ENCODE assay signal across 12 cellular contexts in the genomic region with DNA sequence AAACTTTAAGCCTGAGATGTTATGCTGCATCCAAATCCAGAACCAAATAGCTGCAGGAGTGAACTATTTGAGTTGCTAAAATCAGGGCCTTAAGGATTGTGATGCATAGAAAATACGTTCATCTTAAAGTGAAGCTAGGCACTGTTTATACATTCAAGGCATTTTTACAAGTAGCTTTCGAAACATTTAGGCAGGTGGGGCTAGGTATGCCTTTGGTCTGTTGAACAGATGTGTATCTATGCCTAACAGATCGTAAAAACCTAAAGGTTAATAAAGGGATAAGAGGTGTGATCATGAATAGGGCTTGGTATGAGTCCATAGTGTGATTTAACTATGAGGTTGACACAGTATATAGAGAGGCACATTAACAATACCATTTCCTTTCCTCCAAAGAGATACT.
DNase-seq lines count a peak whose midpoint lies in the region; TF ChIP-seq lines count a peak whose summit lies in the region.
"Had no signal": no experiment of that assay in that cellular context is flagged by ENCODE, and none has a peak within 500 bp of the region (broad histone marks: within the 10 kb centered on the region; RNA-seq: fewer than 3 reads in every experiment).

No MANE protein-coding gene starts in this region.

- no peak overlapping the region for H3K4me3 Mint-ChIP-seq in osteocyte (ENCODE audit: unreplicated experiment)
- H3K4me3 Mint-ChIP-seq: CD4-positive, CD25-positive, alpha-beta regulatory T cell had no signal

- in situ Hi-C loops in KBM-7 (cut with MboI; ENCODE audit: low pct_unique_long_range_greater_than_20kb, low sequenced_read_pairs) = no loop called here

- no peaks in the 10 kb centered on the region for H3K27me3 Mint-ChIP-seq in osteocyte (ENCODE audit: unreplicated experiment)
- H3K27me3 Mint-ChIP-seq: CD4-positive, CD25-positive, alpha-beta regulatory T cell had no signal

- TF ChIP-seq CTCF in osteocyte (IDR thresholded peaks at IDR 0.05) = no peak

- H3K4me1 Mint-ChIP-seq in osteocyte (ENCODE audit: unreplicated experiment) = no peaks in the 10 kb centered on the region
- H3K4me1 Mint-ChIP-seq: CD4-positive, CD25-positive, alpha-beta regulatory T cell had no signal

- peaks cover 5% of the 10 kb centered on the region for H3K36me3 Mint-ChIP-seq in osteocyte (ENCODE audit: unreplicated experiment)
- H3K36me3 Mint-ChIP-seq: CD4-positive, CD25-positive, alpha-beta regulatory T cell had no signal

- H3K27ac Mint-ChIP-seq in osteocyte (ENCODE audit: unreplicated experiment) = no peak overlapping the region
- H3K27ac Mint-ChIP-seq: CD4-positive, CD25-positive, alpha-beta regulatory T cell had no signal

- DNase-seq in NCI-H510A treated with DMSO at 0.1 percent for 48 hours (lab: John Stamatoyannopoulos, UW) = peak; percentile 1
- DNase-seq in NCI-H510A (lab: John Stamatoyannopoulos, UW) = no peak
- DNase-seq in NCI-H2081 treated with DMSO at 0.1 percent for 48 hours (lab: John Stamatoyannopoulos, UW) = peak; percentile 12
- DNase-seq in NCI-H748 treated with DMSO at 0.1 percent for 48 hours (lab: John Stamatoyannopoulos, UW) = peak; percentile 23
- DNase-seq in osteocyte (ENCODE audit: extremely low spot score, unreplicated experiment) = no peak
- DNase-seq in KBM-7 = no peak
- DNase-seq in GF-D8 (lab: John Stamatoyannopoulos, UW) = no peak
- no peak for DNase-seq in NCI-H1694 (lab: John Stamatoyannopoulos, UW)
- DNase-seq: ACHN; CD4-positive, CD25-positive, alpha-beta regulatory T cell; DMS79; GDM1 had no signal

- H3K9me3 Mint-ChIP-seq in osteocyte (ENCODE audit: unreplicated experiment) = peaks cover 10% of the 10 kb centered on the region

Comparison
In these comparisons a context has a peak if more than half of its experiments do, and no peak if none do; other contexts are left out.
1. DNase-seq: peak in NCI-H510A treated with DMSO at 0.1 percent for 48 hours (single experiment), NCI-H2081 treated with DMSO at 0.1 percent for 48 hours (single experiment) and NCI-H748 treated with DMSO at 0.1 percent for 48 hours (single experiment); none in NCI-H510A (single experiment), osteocyte (single experiment), KBM-7 (single experiment), GF-D8 (single experiment) and NCI-H1694 (single experiment).